ENCODE assay signal across 16 cellular contexts in the genomic region with DNA sequence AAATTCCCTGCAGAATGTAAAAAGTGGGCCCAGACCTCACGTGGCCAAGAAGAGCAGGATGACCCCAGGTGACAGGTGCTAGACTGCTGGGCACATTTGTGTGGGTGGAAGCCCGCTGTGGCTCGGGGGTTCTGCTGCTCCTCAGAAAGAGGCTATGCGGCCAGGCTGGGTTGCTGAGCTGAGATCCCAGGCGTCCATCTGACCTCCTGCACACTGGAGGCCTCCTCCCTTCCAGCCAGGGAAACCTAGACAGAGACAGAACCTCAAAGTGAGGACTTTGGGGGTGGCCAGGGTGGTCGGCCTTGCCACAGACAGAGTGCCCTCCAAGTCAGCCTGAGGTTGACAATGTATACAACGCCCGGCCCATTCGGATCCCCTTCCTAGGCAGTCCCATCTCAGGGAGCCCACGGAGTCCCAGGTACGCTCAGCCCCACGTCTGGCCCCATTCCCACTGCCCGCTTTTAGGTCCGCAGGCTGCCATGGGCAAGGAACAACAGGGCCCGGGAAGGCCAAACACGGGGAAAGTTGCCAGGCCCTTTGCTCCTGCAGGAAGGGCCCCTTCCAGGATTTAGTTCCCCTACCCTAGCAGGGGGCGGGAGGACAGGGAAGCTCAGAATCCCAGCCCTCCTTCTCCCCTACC.
DNase-seq lines count a peak whose midpoint lies in the region; FAIRE-seq and TF ChIP-seq lines count a peak whose summit lies in the region.
"Had no signal": no experiment of that assay in that cellular context is flagged by ENCODE, and none has a peak within 500 bp of the region (broad histone marks: within the 10 kb centered on the region; RNA-seq: fewer than 3 reads in every experiment).

No MANE protein-coding gene starts in this region.

- H3K18ac ChIP-seq in H1 (ENCODE audit: extremely low read depth, low read length): peak overlapping the region; percentile 48; the same call in 1 of the 2 replicates

- H3K4me1 Mint-ChIP-seq in nephron: peaks cover 67% of the 10 kb centered on the region
- H3K4me1 Mint-ChIP-seq: activated T-helper 17 cell treated with anti-CD3 and anti-CD28 coated beads, Interleukin-2, amount 50 U/mL, for 72 hours had no signal

- no peak overlapping the region for H3K14ac ChIP-seq in H1 (ENCODE audit: insufficient read length)

- TF ChIP-seq RAD21 in H1 (IDR thresholded peaks at IDR 0.05 in 1 of 2, conservative IDR thresholded peaks at IDR 0.05 in 1 of 2; ENCODE audit: low read depth in 2 of 2, low read length in 2 of 2): no peak

- H3K9ac ChIP-seq in HUES48 (ENCODE audit: low read depth, low read length) (no peak overlapping the region), H1 (replicated peaks in 1 of 4; ENCODE audit: extremely low read depth in 1 of 4, low read depth in 3 of 4, low read length in 3 of 4) (no peak overlapping the region)

- H2AFZ ChIP-seq in H1 (ENCODE audit: low read length): peak overlapping the region; percentile 86

- H3K4ac ChIP-seq in H1 (replicated peaks; ENCODE audit: insufficient read length, low read depth, low read length): no peak overlapping the region

- H3K4me3 ChIP-seq in HUES48 (ENCODE audit: low read depth, low read length): no peak overlapping the region
- peak overlapping the region in 3 of 4 experiments; percentile 6 to 20 (median 10); a peak in 3 of 8 replicates for H3K4me3 ChIP-seq in H1 (ENCODE audit: extremely low read depth in 1 of 4, insufficient read depth in 2 of 4, low read depth in 3 of 4, low read length in 4 of 4)
- H3K4me3 ChIP-seq in suprapubic skin: no peak overlapping the region
- H3K4me3 ChIP-seq: SJSA1 had no signal

- peak overlapping the region; percentile 1; the same call in 1 of the 2 replicates for H4K8ac ChIP-seq in H1 (ENCODE audit: extremely low read depth, insufficient read depth, low read length)

- H2AK5ac ChIP-seq in H1 (ENCODE audit: low read depth, low read length): no peak overlapping the region

- H2BK15ac ChIP-seq in H1 (ENCODE audit: low read length): 0 out of 2 replicates have a peak overlapping the region, but pooled peaks have one; percentile 90

- H3K79me2 ChIP-seq in H1 (ENCODE audit: control insufficient read depth in 1 of 2, insufficient read depth in 2 of 2, low read length in 2 of 2): no peaks in the 10 kb centered on the region

- FAIRE-seq in H1 (lab: Jason Lieb, UNC): no peak

- no peak for TF ChIP-seq EP300 in H1 (IDR thresholded peaks at IDR 0.05; ENCODE audit: borderline replicate concordance in 1 of 2, low read depth in 2 of 2, low read length in 2 of 2)
- no peak for TF ChIP-seq EP300 in suprapubic skin (IDR thresholded peaks at IDR 0.05)

- H3K4me1 ChIP-seq in HUES48 (ENCODE audit: control insufficient read depth, insufficient read depth, low read length) (peaks cover 46% of the 10 kb centered on the region), H1 (replicated peaks in 1 of 4; ENCODE audit: control insufficient read depth in 3 of 4, insufficient read depth in 4 of 4, low read length in 3 of 4) (peaks cover 5 to 21% (median 11%) of the 10 kb centered on the region in 4 experiments; a peak in 5 of 7 replicates), suprapubic skin (peaks cover 15% of the 10 kb centered on the region)

- no peaks in the 10 kb centered on the region for H3K9me3 ChIP-seq in HUES48 (ENCODE audit: control insufficient read depth, insufficient read depth, low read length)
- H3K9me3 ChIP-seq in H1 (ENCODE audit: insufficient read depth in 2 of 2, low read depth in 1 of 2, low read length in 1 of 2): no peaks in the 10 kb centered on the region
- H3K9me3 ChIP-seq in suprapubic skin: no peaks in the 10 kb centered on the region
- H3K9me3 ChIP-seq: SJSA1 had no signal

- H4K5ac ChIP-seq in H1 (ENCODE audit: insufficient read length, low read depth, low read length): no peak overlapping the region

- H3K79me1 ChIP-seq in H1 (ENCODE audit: low read depth, low read length): no peaks in the 10 kb centered on the region

- TF ChIP-seq CTCF in H1 (IDR thresholded peaks at IDR 0.05; ENCODE audit: control extremely low read depth in 1 of 3, insufficient read depth in 1 of 3, low read depth in 1 of 3, low read length in 3 of 3) (no peak), nephron (IDR thresholded peaks at IDR 0.05; ENCODE audit: unreplicated experiment in 3 of 3) (no peak), suprapubic skin (IDR thresholded peaks at IDR 0.05) (no peak)

- no peak overlapping the region for H2BK5ac ChIP-seq in H1 (ENCODE audit: low read depth, low read length)

- no peak overlapping the region for H2BK120ac ChIP-seq in H1 (replicated peaks; ENCODE audit: low read depth, low read length)

- no peaks in the 10 kb centered on the region for H3K9me3 Mint-ChIP-seq in nephron
- H3K9me3 Mint-ChIP-seq: activated naive CD8-positive, alpha-beta T cell treated with anti-CD3 and anti-CD28 coated beads, Interleukin-2, amount 50 U/mL, for 24 hours; activated T-helper 17 cell treated with anti-CD3 and anti-CD28 coated beads, Interleukin-2, amount 50 U/mL, for 72 hours; stimulated activated naive CD8-positive, alpha-beta T cell treated with anti-CD3 and anti-CD28 coated beads, Interleukin-15, amount 100 ng/mL, for 72 hours had no signal

- WGBS in H1 (ENCODE audit: extremely low coverage in 1 of 2, insufficient coverage in 1 of 2, insufficient read length in 1 of 2, insufficient replicate concordance in 2 of 2, low coverage in 1 of 2, low lambda C conversion rate in 2 of 2, missing lambda C conversion rate in 1 of 2), 2 experiments: 71% methylated on average over 17 of the region's 17 CpGs; no CpG with 5 or more reads in 1 of the 2 experiments
- WGBS in suprapubic skin: 92% methylated on average over 11 of the region's 17 CpGs

- peak overlapping the region; percentile 39; a peak in 2 of 4 replicates for H3K4me2 ChIP-seq in H1 (ENCODE audit: insufficient read depth in 1 of 2, low read depth in 2 of 2, low read length in 2 of 2)

- H4K91ac ChIP-seq in H1 (replicated peaks; ENCODE audit: insufficient read length, low read length): peak overlapping the region; percentile 42

- no peaks in the 10 kb centered on the region for H3K36me3 Mint-ChIP-seq in nephron (ENCODE audit: low read depth)
- H3K36me3 Mint-ChIP-seq: naive B cell had no signal

- no peak overlapping the region for H3K56ac ChIP-seq in H1 (replicated peaks; ENCODE audit: insufficient read length, low read depth, low read length)

- POLR2A ChIA-PET in H1 (lab: Charles Lee; ENCODE audit: partially characterized antibody): interaction anchor here (0.8 to 1.3 kb wide), 3 partner anchors 9 to 118 kb away, joined by 3 to 5 read pairs (median 3); no protein-coding TSS in a partner anchor

- no peak overlapping the region for H3K23ac ChIP-seq in H1 (ENCODE audit: insufficient read length)

- H3K27ac Mint-ChIP-seq in nephron: peak overlapping the region; percentile 92 to 98 (median 97)
- H3K27ac Mint-ChIP-seq: activated naive CD8-positive, alpha-beta T cell treated with anti-CD3 and anti-CD28 coated beads, Interleukin-2, amount 50 U/mL, for 24 hours; activated T-helper 17 cell treated with anti-CD3 and anti-CD28 coated beads, Interleukin-2, amount 50 U/mL, for 72 hours; naive B cell; stimulated activated naive CD8-positive, alpha-beta T cell treated with anti-CD3 and anti-CD28 coated beads, Interleukin-15, amount 100 ng/mL, for 72 hours had no signal

- H3K27ac ChIP-seq in HUES48 (ENCODE audit: low read depth, low read length) (peak overlapping the region; percentile 90), H1 (ENCODE audit: low read depth, low read length) (no peak overlapping the region), suprapubic skin (peak overlapping the region; percentile 69)

- no peaks in the 10 kb centered on the region for H3K36me3 ChIP-seq in HUES48 (ENCODE audit: control insufficient read depth, insufficient read depth, low read length)
- no peaks in the 10 kb centered on the region for H3K36me3 ChIP-seq in H1 (ENCODE audit: control insufficient read depth in 2 of 4, insufficient read depth in 4 of 4, low read length in 3 of 4)
- no peaks in the 10 kb centered on the region for H3K36me3 ChIP-seq in suprapubic skin
- H3K36me3 ChIP-seq: SJSA1 had no signal

- no peak overlapping the region for H2BK20ac ChIP-seq in H1 (ENCODE audit: low read length)

- H3K23me2 ChIP-seq in H1 (ENCODE audit: low read depth, low read length): no peaks in the 10 kb centered on the region

- H3K4me3 Mint-ChIP-seq in nephron: no peak overlapping the region
- H3K4me3 Mint-ChIP-seq: activated naive CD8-positive, alpha-beta T cell treated with anti-CD3 and anti-CD28 coated beads, Interleukin-2, amount 50 U/mL, for 24 hours; activated T-helper 17 cell treated with anti-CD3 and anti-CD28 coated beads, Interleukin-2, amount 50 U/mL, for 72 hours; naive B cell; stimulated activated naive CD8-positive, alpha-beta T cell treated with anti-CD3 and anti-CD28 coated beads, Interleukin-15, amount 100 ng/mL, for 72 hours had no signal

- no peaks in the 10 kb centered on the region for H4K20me1 ChIP-seq in H1 (replicated peaks in 1 of 2; ENCODE audit: control insufficient read depth in 1 of 2, insufficient read depth in 2 of 2, low read length in 2 of 2)

- DNase-seq in H1 (ENCODE audit: low read depth in 1 of 2, low spot score in 2 of 2): no peak
- DNase-seq in suprapubic skin (ENCODE audit: low spot score in 2 of 2): no peak
- DNase-seq in pons (ENCODE audit: low spot score): no peak
- no peak for DNase-seq in NCI-H774 (lab: John Stamatoyannopoulos, UW)
- no peak for DNase-seq in EL
- DNase-seq in activated CD4-positive, CD25-positive, alpha-beta regulatory T cell (lab: John Stamatoyannopoulos, UW): no peak
- DNase-seq: activated CD4-positive, CD25-positive, alpha-beta regulatory T cell treated with anti-CD3 and anti-CD28 coated beads, Interleukin-2, amount 50 U/mL, for 72 hours; activated naive CD8-positive, alpha-beta T cell treated with anti-CD3 and anti-CD28 coated beads, Interleukin-2, amount 50 U/mL, for 24 hours; naive B cell; NCI-H524 treated with DMSO at 0.1 percent for 48 hours; OCI-M1; stimulated activated naive CD8-positive, alpha-beta T cell treated with anti-CD3 and anti-CD28 coated beads, Interleukin-15, amount 100 ng/mL, for 72 hours had no signal

- CTCF ChIA-PET in H1 (lab: Charles Lee; ENCODE audit: partially characterized antibody): interaction anchor here (0.6 to 3.1 kb wide), 18 partner anchors 9 to 464 kb away, joined by 3 to 11 read pairs (median 3); a partner anchor contains a TSS

- peak overlapping the region; percentile 44; the same call in 1 of the 2 replicates for H2BK12ac ChIP-seq in H1 (ENCODE audit: low read depth, low read length)

- H3K27me3 ChIP-seq in HUES48 (ENCODE audit: control insufficient read depth, insufficient read depth, low read length): peaks cover 3% of the 10 kb centered on the region; the same call in 1 of the 2 replicates
- H3K27me3 ChIP-seq in H1 (replicated peaks in 1 of 4; ENCODE audit: control insufficient read depth in 3 of 4, extremely low read depth in 1 of 4, insufficient read depth in 3 of 4, low read length in 3 of 4): peaks cover 0 to 2% (median 0%) of the 10 kb centered on the region in 4 experiments; a peak in 1 of 7 replicates
- H3K27me3 ChIP-seq in suprapubic skin: no peaks in the 10 kb centered on the region
- H3K27me3 ChIP-seq: SJSA1 had no signal

- no peak for TF ChIP-seq POLR2A in H1 (IDR thresholded peaks at IDR 0.05; ENCODE audit: control extremely low read depth in 1 of 2, low read depth in 2 of 2, low read length in 2 of 2)
- TF ChIP-seq POLR2A in suprapubic skin (IDR thresholded peaks at IDR 0.05): no peak

- H3K27me3 Mint-ChIP-seq in nephron (ENCODE audit: low read depth): no peaks in the 10 kb centered on the region

Comparison
In these comparisons a context has a peak if more than half of its experiments do, and no peak if none do; other contexts are left out.
1. H3K4me3 ChIP-seq: peak in H1 (3 of 4); none in HUES48 (single experiment) and suprapubic skin (single experiment).